ENCODE assay signal across 20 cellular contexts in genomic region chr2:85042330-85042729, GRCh38.
DNase-seq lines count a peak whose midpoint lies in the region; ATAC-seq and TF ChIP-seq lines count a peak whose summit lies in the region.
"Had no signal": no experiment of that assay in that cellular context is flagged by ENCODE, and none has a peak within 500 bp of the region (broad histone marks: within the 10 kb centered on the region; RNA-seq: fewer than 3 reads in every experiment).

No MANE protein-coding gene starts in this region.

- peaks cover 20 to 29% (median 25%) of the 10 kb centered on the region in 3 donors for H3K4me1 Mint-ChIP-seq in CD8-positive, alpha-beta memory T cell
- H3K4me1 Mint-ChIP-seq in activated naive CD8-positive, alpha-beta T cell treated with anti-CD3 and anti-CD28 coated beads, Interleukin-2, amount 10 ng/mL, durations not matched to agents 7 days and 5 days, result peaks cover 14% of the 10 kb centered on the region
- no peaks in the 10 kb centered on the region for H3K4me1 Mint-ChIP-seq in Caco-2 (ENCODE audit: low read depth, unreplicated experiment)

- no TSS peak for BruUV-seq in Caco-2 (replicated peaks; lab: Mats Ljungman, UMichigan)

- ATAC-seq in activated naive CD8-positive, alpha-beta T cell treated with anti-CD3 and anti-CD28 coated beads, Interleukin-2, amount 10 ng/mL, durations not matched to agents 7 days and 5 days (ENCODE audit: low read depth), result no peak
- no peak for ATAC-seq in GM21737 (IDR thresholded peaks at IDR 0.05; ENCODE audit: unreplicated experiment)

- TF ChIP-seq CTCF in Caco-2 (IDR thresholded peaks at IDR 0.05; ENCODE audit: insufficient read depth in 1 of 2, low read depth in 1 of 2, low read length in 1 of 2, severe bottlenecking in 1 of 2, unreplicated experiment in 1 of 2), result no peak

- peaks cover 25% of the 10 kb centered on the region for H3K36me3 ChIP-seq in ACC112 (ENCODE audit: insufficient read depth, low read length)
- H3K36me3 ChIP-seq in CD8-positive, alpha-beta memory T cell (ENCODE audit: insufficient read depth, low read length), result peaks cover 13% of the 10 kb centered on the region
- no peaks in the 10 kb centered on the region for H3K36me3 ChIP-seq in Caco-2 (ENCODE audit: control insufficient read depth, insufficient read depth, low read length)

- H3K9me3 ChIP-seq in CD8-positive, alpha-beta memory T cell (ENCODE audit: low read length), result no peaks in the 10 kb centered on the region
- H3K9me3 ChIP-seq in Caco-2, result no peaks in the 10 kb centered on the region
- H3K9me3 ChIP-seq: neutrophil had no signal

- H3K27ac Mint-ChIP-seq in CD8-positive, alpha-beta memory T cell, result peak overlapping the region in 6 of 8 donors; percentile 25 to 68 (median 38)
- peak overlapping the region; percentile 6 for H3K27ac Mint-ChIP-seq in activated naive CD8-positive, alpha-beta T cell treated with anti-CD3 and anti-CD28 coated beads, Interleukin-2, amount 10 ng/mL, durations not matched to agents 7 days and 5 days
- H3K27ac Mint-ChIP-seq in Caco-2 (ENCODE audit: unreplicated experiment), result no peak overlapping the region

- no peak for DNase-seq in CD8-positive, alpha-beta memory T cell
- DNase-seq in activated naive CD8-positive, alpha-beta T cell treated with anti-CD3 and anti-CD28 coated beads, Interleukin-2, amount 10 ng/mL, durations not matched to agents 7 days and 5 days, result no peak
- peak; percentile 45 for DNase-seq in iris pigment epithelial cell (ENCODE audit: low read depth)
- no peak for DNase-seq in Caco-2
- DNase-seq in NCI-H69 (lab: John Stamatoyannopoulos, UW), result no peak
- DNase-seq: activated CD4-positive, alpha-beta T cell treated with anti-CD3 and anti-CD28 coated beads for 48 hours; amniotic stem cell; GDM1; glutamatergic neuron; NCI-H1930; NCI-H2227 treated with DMSO at 0.1 percent for 48 hours; RPMI8226; small intestine; stimulated activated CD4-positive, alpha-beta T cell treated with anti-CD3 and anti-CD28 coated beads, Interleukin-1b, Interleukin-23, amount 100 ng/mL, for 48 hours; T-helper 2 cell had no signal

- CTCF ChIA-PET in CD8-positive, alpha-beta memory T cell (lab: Charles Lee), result no interaction called here
- CTCF ChIA-PET in Caco-2 (lab: Charles Lee), result no interaction called here

- no peak overlapping the region for H2AFZ ChIP-seq in ACC112 (ENCODE audit: low read length, unreplicated experiment)

- H3K27me3 ChIP-seq in ACC112 (ENCODE audit: insufficient read depth, low read length) (no peaks in the 10 kb centered on the region), Caco-2 (replicated peaks; ENCODE audit: control insufficient read depth, insufficient read depth, low read length) (no peaks in the 10 kb centered on the region)
- H3K27me3 ChIP-seq in CD8-positive, alpha-beta memory T cell (ENCODE audit: insufficient read depth, low read length, poor library complexity, severe bottlenecking), result no peaks in the 10 kb centered on the region
- H3K27me3 ChIP-seq: neutrophil had no signal

- POLR2A ChIA-PET in CD8-positive, alpha-beta memory T cell (lab: Charles Lee), result no interaction called here
- POLR2A ChIA-PET in activated naive CD8-positive, alpha-beta T cell treated with anti-CD3 and anti-CD28 coated beads, Interleukin-2, amount 10 ng/mL, durations not matched to agents 7 days and 5 days (lab: Charles Lee), result interaction anchor here (0.7 kb wide), 1 partner anchor 89 kb away, joined by 5 read pairs; no protein-coding TSS in a partner anchor
- POLR2A ChIA-PET in Caco-2 (lab: Charles Lee), result no interaction called here

- no peaks in the 10 kb centered on the region for H3K9me3 Mint-ChIP-seq in CD8-positive, alpha-beta memory T cell
- H3K9me3 Mint-ChIP-seq in activated naive CD8-positive, alpha-beta T cell treated with anti-CD3 and anti-CD28 coated beads, Interleukin-2, amount 10 ng/mL, durations not matched to agents 7 days and 5 days, result no peaks in the 10 kb centered on the region
- no peaks in the 10 kb centered on the region for H3K9me3 Mint-ChIP-seq in Caco-2 (ENCODE audit: unreplicated experiment)

- H3K4me1 ChIP-seq in ACC112 (ENCODE audit: control insufficient read depth, insufficient read depth, low read length, unreplicated experiment) (peaks cover 18% of the 10 kb centered on the region), Caco-2 (no peaks in the 10 kb centered on the region)
- H3K4me1 ChIP-seq in CD8-positive, alpha-beta memory T cell (ENCODE audit: insufficient read depth, low read length), result no peaks in the 10 kb centered on the region

- no peaks in the 10 kb centered on the region for H3K27me3 Mint-ChIP-seq in CD8-positive, alpha-beta memory T cell
- no peaks in the 10 kb centered on the region for H3K27me3 Mint-ChIP-seq in activated naive CD8-positive, alpha-beta T cell treated with anti-CD3 and anti-CD28 coated beads, Interleukin-2, amount 10 ng/mL, durations not matched to agents 7 days and 5 days
- H3K27me3 Mint-ChIP-seq in Caco-2 (ENCODE audit: insufficient read depth, unreplicated experiment), result no peaks in the 10 kb centered on the region

- H3K36me3 Mint-ChIP-seq in CD8-positive, alpha-beta memory T cell, result peaks cover 6 to 81% (median 35%) of the 10 kb centered on the region in 3 donors
- peaks cover 31% of the 10 kb centered on the region for H3K36me3 Mint-ChIP-seq in activated naive CD8-positive, alpha-beta T cell treated with anti-CD3 and anti-CD28 coated beads, Interleukin-2, amount 10 ng/mL, durations not matched to agents 7 days and 5 days
- peaks cover 67% of the 10 kb centered on the region for H3K36me3 Mint-ChIP-seq in Caco-2 (ENCODE audit: insufficient read depth, unreplicated experiment)

- H3K4me3 Mint-ChIP-seq in CD8-positive, alpha-beta memory T cell, result no peak overlapping the region
- no peak overlapping the region for H3K4me3 Mint-ChIP-seq in activated naive CD8-positive, alpha-beta T cell treated with anti-CD3 and anti-CD28 coated beads, Interleukin-2, amount 10 ng/mL, durations not matched to agents 7 days and 5 days
- no peak overlapping the region for H3K4me3 Mint-ChIP-seq in Caco-2 (ENCODE audit: unreplicated experiment)

- intact Hi-C loops in Caco-2 (cut with micrococcal nuclease; ENCODE audit: unreplicated experiment), result no loop called here

- H3K79me2 ChIP-seq in ACC112 (ENCODE audit: control insufficient read depth, insufficient read depth, low read length, unreplicated experiment), result peaks cover 2% of the 10 kb centered on the region

- peak overlapping the region; percentile 33 for H3K27ac ChIP-seq in ACC112 (ENCODE audit: low read depth, low read length)
- no peak overlapping the region for H3K27ac ChIP-seq in CD8-positive, alpha-beta memory T cell (ENCODE audit: low read depth, low read length)
- H3K27ac ChIP-seq: neutrophil, SK-N-MC had no signal

- H3K4me3 ChIP-seq in ACC112 (ENCODE audit: low read depth, low read length) (no peak overlapping the region), Caco-2 (ENCODE audit: low read depth, low read length) (no peak overlapping the region)
- H3K4me3 ChIP-seq in CD8-positive, alpha-beta memory T cell (ENCODE audit: low read length), result no peak overlapping the region
- H3K4me3 ChIP-seq: lung, SK-N-MC had no signal
